Comparison of ENCODE assay signal across 22 cellular contexts in genomic region chr4:173577963-173578362, GRCh38. TPM values are rescaled to one million over a fixed set of nuclear protein-coding genes. Genes with fewer than 3 reads are reported as not detected.
A peak's percentile ranks its signal among the peaks of the same experiment; 100 is the strongest.
DNase-seq lines count a peak whose midpoint lies in the region; ATAC-seq, FAIRE-seq and TF ChIP-seq lines count a peak whose summit lies in the region.
"Had no signal": no experiment of that assay in that cellular context is flagged by ENCODE, and none has a peak within 500 bp of the region (broad histone marks: within the 10 kb centered on the region; RNA-seq: fewer than 3 reads in every experiment).

No MANE protein-coding gene starts in this region.

- H2BK12ac ChIP-seq in H1 (ENCODE audit: low read depth, low read length): no peak overlapping the region

- TF ChIP-seq CTCF in left ventricle myocardium inferior (IDR thresholded peaks at IDR 0.05; ENCODE audit: borderline replicate concordance) (no peak), heart right ventricle (IDR thresholded peaks at IDR 0.05) (no peak), H1 (IDR thresholded peaks at IDR 0.05; ENCODE audit: control extremely low read depth in 1 of 3, insufficient read depth in 1 of 3, low read depth in 1 of 3, low read length in 3 of 3) (no peak), brain microvascular endothelial cell (IDR thresholded peaks at IDR 0.05; ENCODE audit: low read depth, low read length, missing control alignments) (no peak)

- intact Hi-C loops in left ventricle myocardium inferior (cut with micrococcal nuclease): no loop called here
- intact Hi-C loops in heart right ventricle (cut with DNase I): loop anchor here in 1 of 10 donors (5.0 kb wide), 1 partner anchor 41 kb away; no protein-coding TSS in a partner anchor

- H3K27ac ChIP-seq in left ventricle myocardium inferior (replicated peaks) (peak overlapping the region; percentile 66), heart right ventricle (peak overlapping the region in 5 of 10 donors; percentile 7 to 51 (median 33)), H1 (ENCODE audit: low read depth, low read length) (no peak overlapping the region), stomach smooth muscle (ENCODE audit: low read length) (peak overlapping the region; percentile 8), brain microvascular endothelial cell (no peak overlapping the region)
- H3K27ac ChIP-seq: 22Rv1, A549 had no signal

- no peak overlapping the region for H3K23ac ChIP-seq in H1 (ENCODE audit: insufficient read length)

- no peak overlapping the region for H2BK15ac ChIP-seq in H1 (ENCODE audit: low read length)

- peaks cover 17% of the 10 kb centered on the region for H3K4me1 ChIP-seq in left ventricle myocardium inferior
- H3K4me1 ChIP-seq in heart right ventricle: peaks cover 0 to 32% (median 1%) of the 10 kb centered on the region in 9 donors
- no peaks in the 10 kb centered on the region for H3K4me1 ChIP-seq in H1 (replicated peaks in 1 of 4; ENCODE audit: control insufficient read depth in 3 of 4, insufficient read depth in 4 of 4, low read length in 3 of 4)
- H3K4me1 ChIP-seq in stomach smooth muscle (ENCODE audit: control insufficient read depth, insufficient read depth, low read length): peaks cover 8% of the 10 kb centered on the region
- H3K4me1 ChIP-seq: A549 had no signal

- TF ChIP-seq POLR2A in H1 (IDR thresholded peaks at IDR 0.05; ENCODE audit: control extremely low read depth in 1 of 2, low read depth in 2 of 2, low read length in 2 of 2): no peak

- CTCF ChIA-PET in H1 (lab: Charles Lee; ENCODE audit: partially characterized antibody): interaction anchor here (1.6 kb wide), 1 partner anchor 10 kb away, joined by 4 read pairs; no protein-coding TSS in a partner anchor

- POLR2A ChIA-PET in H1 (lab: Charles Lee; ENCODE audit: partially characterized antibody): no interaction called here

- no peak for TF ChIP-seq EP300 in H1 (IDR thresholded peaks at IDR 0.05; ENCODE audit: borderline replicate concordance in 1 of 2, low read depth in 2 of 2, low read length in 2 of 2)

- no peaks in the 10 kb centered on the region for H4K20me1 ChIP-seq in H1 (replicated peaks in 1 of 2; ENCODE audit: control insufficient read depth in 1 of 2, insufficient read depth in 2 of 2, low read length in 2 of 2)

- H4K91ac ChIP-seq in H1 (replicated peaks; ENCODE audit: insufficient read length, low read length): no peak overlapping the region

- H3K4me3 ChIP-seq in left ventricle myocardium inferior: no peak overlapping the region
- H3K4me3 ChIP-seq in heart right ventricle: no peak overlapping the region
- no peak overlapping the region for H3K4me3 ChIP-seq in H1 (ENCODE audit: extremely low read depth in 1 of 4, insufficient read depth in 2 of 4, low read depth in 3 of 4, low read length in 4 of 4)
- H3K4me3 ChIP-seq in stomach smooth muscle (ENCODE audit: low read length in 2 of 2): no peak overlapping the region
- no peak overlapping the region for H3K4me3 ChIP-seq in brain microvascular endothelial cell (ENCODE audit: low read depth, low read length)
- H3K4me3 ChIP-seq: A549, GM23338 had no signal

- H2AFZ ChIP-seq in H1 (ENCODE audit: low read length): peak overlapping the region; percentile 30; the same call in 1 of the 2 replicates
- H2AFZ ChIP-seq: GM23338 had no signal

- DNase-seq in left ventricle myocardium inferior (no peak), heart right ventricle (no peak), H1 (ENCODE audit: low read depth in 1 of 2, low spot score in 2 of 2) (no peak), brain microvascular endothelial cell (no peak), mucosa of gallbladder (ENCODE audit: low spot score) (no peak)
- DNase-seq: AML-193; CD4-positive, alpha-beta memory T cell; DMS153; DMS79; GDM1; H7 had no signal

- H3K23me2 ChIP-seq in H1 (ENCODE audit: low read depth, low read length): no peaks in the 10 kb centered on the region

- in situ Hi-C loops in brain microvascular endothelial cell (cut with HindIII; ENCODE audit: low pct_ligation_motif_present, low sequenced_read_pairs): no loop called here

- no peak overlapping the region for H4K8ac ChIP-seq in H1 (ENCODE audit: extremely low read depth, insufficient read depth, low read length)

- H3K18ac ChIP-seq in H1 (ENCODE audit: extremely low read depth, low read length): no peak overlapping the region

- no peak overlapping the region for H3K14ac ChIP-seq in H1 (ENCODE audit: insufficient read length)

- H3K4me2 ChIP-seq in H1 (ENCODE audit: insufficient read depth in 1 of 2, low read depth in 2 of 2, low read length in 2 of 2): no peak overlapping the region
- H3K4me2 ChIP-seq: A549, GM23338 had no signal

- H4K5ac ChIP-seq in H1 (ENCODE audit: insufficient read length, low read depth, low read length): no peak overlapping the region

- H3K9ac ChIP-seq in H1 (replicated peaks in 1 of 4; ENCODE audit: extremely low read depth in 1 of 4, low read depth in 3 of 4, low read length in 3 of 4) (no peak overlapping the region), stomach smooth muscle (ENCODE audit: low read length in 2 of 2) (no peak overlapping the region)

- ATAC-seq in heart right ventricle (no peak), HG03439 (IDR thresholded peaks at IDR 0.05; ENCODE audit: unreplicated experiment) (no peak)
- ATAC-seq: A549, GM23338, HCT116, HepG2 had no signal

- H3K9me3 ChIP-seq in left ventricle myocardium inferior (replicated peaks) (no peaks in the 10 kb centered on the region), heart right ventricle (no peaks in the 10 kb centered on the region), H1 (ENCODE audit: insufficient read depth in 2 of 2, low read depth in 1 of 2, low read length in 1 of 2) (no peaks in the 10 kb centered on the region), stomach smooth muscle (ENCODE audit: control insufficient read depth in 2 of 2, low read length in 2 of 2) (no peaks in the 10 kb centered on the region)
- H3K9me3 ChIP-seq: A549 had no signal

- no peak overlapping the region for H2BK5ac ChIP-seq in H1 (ENCODE audit: low read depth, low read length)

- peaks cover 4% of the 10 kb centered on the region for H3K36me3 ChIP-seq in left ventricle myocardium inferior
- no peaks in the 10 kb centered on the region for H3K36me3 ChIP-seq in heart right ventricle
- no peaks in the 10 kb centered on the region for H3K36me3 ChIP-seq in H1 (ENCODE audit: control insufficient read depth in 2 of 4, insufficient read depth in 4 of 4, low read length in 3 of 4)
- no peaks in the 10 kb centered on the region for H3K36me3 ChIP-seq in stomach smooth muscle (ENCODE audit: control insufficient read depth in 2 of 2, insufficient read depth in 2 of 2, low read length in 2 of 2)
- no peaks in the 10 kb centered on the region for H3K36me3 ChIP-seq in brain microvascular endothelial cell (replicated peaks)

- H3K27me3 ChIP-seq in left ventricle myocardium inferior (ENCODE audit: low read depth): no peaks in the 10 kb centered on the region
- no peaks in the 10 kb centered on the region for H3K27me3 ChIP-seq in heart right ventricle
- no peaks in the 10 kb centered on the region for H3K27me3 ChIP-seq in H1 (replicated peaks in 1 of 4; ENCODE audit: control insufficient read depth in 3 of 4, extremely low read depth in 1 of 4, insufficient read depth in 3 of 4, low read length in 3 of 4)
- no peaks in the 10 kb centered on the region for H3K27me3 ChIP-seq in stomach smooth muscle (ENCODE audit: control insufficient read depth in 1 of 2, insufficient read depth in 2 of 2, low read length in 2 of 2)
- no peaks in the 10 kb centered on the region for H3K27me3 ChIP-seq in brain microvascular endothelial cell (replicated peaks)

- no peak overlapping the region for H3K4ac ChIP-seq in H1 (replicated peaks; ENCODE audit: insufficient read length, low read depth, low read length)

- no peaks in the 10 kb centered on the region for H3K79me2 ChIP-seq in H1 (ENCODE audit: control insufficient read depth in 1 of 2, insufficient read depth in 2 of 2, low read length in 2 of 2)

- WGBS in heart right ventricle, 2 donors: 56 to 77% methylated on average over 5 of the region's 5 CpGs
- WGBS in H1 (ENCODE audit: extremely low coverage in 1 of 2, insufficient coverage in 1 of 2, insufficient read length in 1 of 2, insufficient replicate concordance in 2 of 2, low coverage in 1 of 2, low lambda C conversion rate in 2 of 2, missing lambda C conversion rate in 1 of 2), 2 experiments: 89% methylated on average over 5 of the region's 5 CpGs; no CpG with 5 or more reads in 1 of the 2 experiments

- no peak for FAIRE-seq in H1 (lab: Jason Lieb, UNC)
- FAIRE-seq: A549, GM12892, GM18507, HepG2 had no signal

- no peak overlapping the region for H3K56ac ChIP-seq in H1 (replicated peaks; ENCODE audit: insufficient read length, low read depth, low read length)

- no peak for TF ChIP-seq RAD21 in H1 (IDR thresholded peaks at IDR 0.05 in 1 of 2, conservative IDR thresholded peaks at IDR 0.05 in 1 of 2; ENCODE audit: low read depth in 2 of 2, low read length in 2 of 2)

- no peak overlapping the region for H2BK20ac ChIP-seq in H1 (ENCODE audit: low read length)

- no peak overlapping the region for H2AK5ac ChIP-seq in H1 (ENCODE audit: low read depth, low read length)

- H2BK120ac ChIP-seq in H1 (replicated peaks; ENCODE audit: low read depth, low read length): no peak overlapping the region

- no peaks in the 10 kb centered on the region for H3K79me1 ChIP-seq in H1 (ENCODE audit: low read depth, low read length)

TF ChIP-seq in H1, 55 proteins besides CTCF, POLR2A, EP300 and RAD21 (continues in another document):
- no peak for TF ChIP-seq PHF8 (conservative IDR thresholded peaks at IDR 0.05; ENCODE audit: low read depth, low read length)
- 0 out of 2 replicates have a peak, but pooled peaks have one; percentile 15 for TF ChIP-seq E2F6 (IDR thresholded peaks at IDR 0.05)
- TF ChIP-seq JUND (IDR thresholded peaks at IDR 0.05; ENCODE audit: low read length): no peak

RNA-seq across cellular contexts. Expression of gene HAND2, which starts 47.9 kb away (rescaled TPM):
- total RNA-seq in left ventricle myocardium inferior (117 TPM), heart right ventricle (100 to 1,000 TPM in 7 of 10 donors, 10 to 100 TPM in 3; 64.6 to 196 (median 130) TPM), mucosa of gallbladder (104 TPM)
- polyA plus RNA-seq in heart right ventricle (10 to 100 TPM; 48.6 to 90.7 TPM), H1 (2011; rRNA removed) (0.05 TPM in 1 of 2 replicates, not detected in the other)
- total RNA-seq in H1 (2021; fragmentation: NEBNext Ultra II Directional; extraction: Animal tissue kit (Norgen Biotek cat#: 25700)): not detected in 2 replicates
- polyA plus RNA-seq in H1 (2011; cell fraction: cytosol; rRNA removed): 0.04 TPM
- polyA plus RNA-seq in H1 (2011; cell fraction: nucleus; rRNA removed): not detected
- polyA plus RNA-seq in H1 (2012, experiment 1 of 2): 0.05 to 0.37 TPM in 2 of 4 replicates, not detected in the others
- 0.47 TPM for polyA plus RNA-seq in H1 (2012, experiment 2 of 2)
- 0.04 TPM for polyA plus RNA-seq in H1 (2013, experiment 1 of 2)
- not detected for polyA plus RNA-seq in H1 (2013, experiment 2 of 2)
- not detected in 2 replicates for polyA minus RNA-seq in H1 (2011; rRNA and poly(A)+ RNA removed)
- polyA minus RNA-seq in H1 (2011; cell fraction: cytosol; rRNA and poly(A)+ RNA removed): not detected
- polyA minus RNA-seq in H1 (2011; cell fraction: nucleus; rRNA and poly(A)+ RNA removed): not detected
- total RNA-seq: CD4-positive, alpha-beta memory T cell; GM23338; H7; HepG2 had no signal
- polyA plus RNA-seq: CD14-positive monocyte; CD4-positive, alpha-beta memory T cell; HepG2; IgD-negative memory B cell had no signal

Comparison
In these comparisons a context has a peak if more than half of its experiments do, and no peak if none do; other contexts are left out.
1. H3K27ac ChIP-seq: peak in left ventricle myocardium inferior (single experiment) and stomach smooth muscle (single experiment); none in H1 (single experiment) and brain microvascular endothelial cell (single experiment).
2. RNA of gene HAND2, which starts 47.9 kb away (total RNA-seq): 64.6 to 196 TPM in heart right ventricle, 117 TPM in left ventricle myocardium inferior (single experiment) and 104 TPM in mucosa of gallbladder (single experiment); not detected in H1; every median in the first group is over 10 times any median in the second.